ENCODE assay signal across 11 cellular contexts in genomic region chr10:31754803-31755624, GRCh38.
A peak's percentile ranks its signal among the peaks of the same experiment; 100 is the strongest.
DNase-seq lines count a peak whose midpoint lies in the region; ATAC-seq and TF ChIP-seq lines count a peak whose summit lies in the region.
"Had no signal": no experiment of that assay in that cellular context is flagged by ENCODE, and none has a peak within 500 bp of the region (broad histone marks: within the 10 kb centered on the region; RNA-seq: fewer than 3 reads in every experiment).

No MANE protein-coding gene starts in this region.

- ATAC-seq in left colon = no peak
- ATAC-seq in HG02970 (IDR thresholded peaks at IDR 0.05; ENCODE audit: low FRiP score, unreplicated experiment) = no peak
- ATAC-seq in GM18861 (IDR thresholded peaks at IDR 0.05; ENCODE audit: unreplicated experiment) = no peak

- no CpG with 5 or more reads among the region's 14 CpGs for WGBS in H9 (ENCODE audit: extremely low coverage, insufficient read length, low lambda C conversion rate)
- WGBS in sigmoid colon, 2 donors = 64 to 75% methylated on average over 14 of the region's 14 CpGs

- no peak overlapping the region for H3K4me3 ChIP-seq in SJSA1
- H3K4me3 ChIP-seq in iPS-18c (ENCODE audit: insufficient read depth, low read depth, low read length) = peak overlapping the region; percentile 6; the same call in 1 of the 2 replicates
- H3K4me3 ChIP-seq in sigmoid colon = no peak overlapping the region
- no peak overlapping the region for H3K4me3 ChIP-seq in A673 (ENCODE audit: low read depth, low read length, poor library complexity, severe bottlenecking)

- no peak overlapping the region for H2BK5ac ChIP-seq in H9 (ENCODE audit: insufficient read length, low read length)

- H3T11ph ChIP-seq in H9 (ENCODE audit: low read length) = no peak overlapping the region

- no peak overlapping the region for H2AK5ac ChIP-seq in H9 (ENCODE audit: insufficient read length, low read length)

- H3K4me3 Mint-ChIP-seq in H9 = peak overlapping the region in 1 of 2 experiments; percentile 36; a peak in 1 of 5 replicates
- H3K4me3 Mint-ChIP-seq: stimulated activated memory B cell treated with anti-CD40 and anti-IgM and Interleukin-4, amounts not matched to agents 10 μg/mL and 1 μg/mL and 100 μg/mL, for 72 hours had no signal

- no peak overlapping the region for H3K4ac ChIP-seq in H9 (ENCODE audit: low read depth, low read length)

- TF ChIP-seq EP300 in sigmoid colon (IDR thresholded peaks at IDR 0.05) = no peak

- H3K27ac Mint-ChIP-seq in H9 = peak overlapping the region; percentile 50 to 96 (median 85)
- H3K27ac Mint-ChIP-seq: stimulated activated memory B cell treated with anti-CD40 and anti-IgM and Interleukin-4, amounts not matched to agents 10 μg/mL and 1 μg/mL and 100 μg/mL, for 72 hours had no signal

- TF ChIP-seq CTCF in H9 (conservative IDR thresholded peaks at IDR 0.05) = no peak
- no peak for TF ChIP-seq CTCF in sigmoid colon (IDR thresholded peaks at IDR 0.05)
- TF ChIP-seq CTCF in A673 (conservative IDR thresholded peaks at IDR 0.05; ENCODE audit: low read depth, low read length) = no peak

- H3K36me3 Mint-ChIP-seq in H9 (ENCODE audit: insufficient read depth in 1 of 3, low read depth in 3 of 3) = peaks cover 0 to 3% (median 0%) of the 10 kb centered on the region in 3 experiments; a peak in 2 of 7 replicates
- H3K36me3 Mint-ChIP-seq: stimulated activated memory B cell treated with anti-CD40 and anti-IgM and Interleukin-4, amounts not matched to agents 10 μg/mL and 1 μg/mL and 100 μg/mL, for 72 hours had no signal

- H3K79me1 ChIP-seq in H9 (ENCODE audit: insufficient read depth, low read depth, low read length, poor library complexity, severe bottlenecking) = no peaks in the 10 kb centered on the region

- H3K23me2 ChIP-seq in H9 (ENCODE audit: insufficient read length, low read depth, low read length, poor library complexity, severe bottlenecking) = no peaks in the 10 kb centered on the region

- peak overlapping the region; percentile 65 for H4K91ac ChIP-seq in H9 (ENCODE audit: insufficient read length, low read depth, low read length)

- H3K4me1 Mint-ChIP-seq in H9 = peaks cover 49 to 54% of the 10 kb centered on the region in 2 experiments

- no peaks in the 10 kb centered on the region for H3K79me2 ChIP-seq in H9 (ENCODE audit: insufficient read depth, low read length)

- no peaks in the 10 kb centered on the region for H4K20me1 ChIP-seq in H9 (ENCODE audit: control insufficient read depth, insufficient read depth, insufficient read length)

- TF ChIP-seq POLR2A in sigmoid colon (IDR thresholded peaks at IDR 0.05) = no peak

- peak overlapping the region; percentile 92 for H3K18ac ChIP-seq in H9 (ENCODE audit: insufficient read length, low read depth, low read length)

- H3K23ac ChIP-seq in H9 (ENCODE audit: insufficient read length, low read depth, low read length) = no peak overlapping the region

- no peak overlapping the region for H4K8ac ChIP-seq in H9 (replicated peaks; ENCODE audit: insufficient read length, low read depth, low read length)

- H3K36me3 ChIP-seq in SJSA1 = 0 out of 2 replicates have a peak, but pooled peaks cover 2% of the 10 kb centered on the region
- H3K36me3 ChIP-seq in sigmoid colon = no peaks in the 10 kb centered on the region
- H3K36me3 ChIP-seq in A673 (ENCODE audit: insufficient read depth, low read length, poor library complexity, severe bottlenecking) = no peaks in the 10 kb centered on the region

- no peak overlapping the region for H2BK15ac ChIP-seq in H9 (ENCODE audit: low read depth, low read length)

- DNase-seq in H9 (peak; percentile 91), SJSA1 (ENCODE audit: low read depth in 1 of 2, low spot score in 2 of 2) (peak; percentile 57 to 58), sigmoid colon (peak; percentile 48), left colon (no peak), A673 (ENCODE audit: low spot score) (no peak)
- DNase-seq: hippocampal formation, NCI-H187 treated with DMSO at 0.1 percent for 48 hours had no signal

- peak overlapping the region; percentile 40 for H3K4me2 ChIP-seq in H9 (ENCODE audit: insufficient read depth, insufficient read length, low read length)

- H3K4me1 ChIP-seq in H9 (ENCODE audit: insufficient read depth, low read length) (peaks cover 23% of the 10 kb centered on the region; the same call in 1 of the 2 replicates), SJSA1 (replicated peaks) (peaks cover 49% of the 10 kb centered on the region), sigmoid colon (peaks cover 0 to 54% (median 41%) of the 10 kb centered on the region in 4 donors), A673 (ENCODE audit: insufficient read depth, low read length, poor library complexity, severe bottlenecking) (peaks cover 5% of the 10 kb centered on the region)

- H3K9ac ChIP-seq in H9 (ENCODE audit: extremely low read depth, insufficient read length, low read length) = no peak overlapping the region

- H2BK12ac ChIP-seq in H9 (ENCODE audit: insufficient read length, low read depth, low read length) = peak overlapping the region; percentile 99

- H2BK20ac ChIP-seq in H9 (ENCODE audit: low read depth, low read length, poor library complexity, severe bottlenecking) = peak overlapping the region; percentile 66

- no peak overlapping the region for H2AFZ ChIP-seq in H9 (ENCODE audit: low read length)

- POLR2A ChIA-PET in A673 (lab: Charles Lee; ENCODE audit: low non-redundant PET) = no interaction called here

- CTCF ChIA-PET in A673 (lab: Charles Lee) = no interaction called here

- H2BK120ac ChIP-seq in H9 (ENCODE audit: low read depth, low read length, poor library complexity, severe bottlenecking) = no peak overlapping the region

- H3K56ac ChIP-seq in H9 (ENCODE audit: insufficient read length, low read depth, low read length) = no peak overlapping the region

- peak overlapping the region; percentile 86 for H3K14ac ChIP-seq in H9 (ENCODE audit: insufficient read depth, low read length)

- H3K27ac ChIP-seq in H9 (ENCODE audit: insufficient read length, low read depth, low read length) (peak overlapping the region; percentile 76), SJSA1 (peak overlapping the region; percentile 24), sigmoid colon (peak overlapping the region in 3 of 4 donors; percentile 54 to 99 (median 95)), A673 (ENCODE audit: low read depth, low read length, poor library complexity, severe bottlenecking) (no peak overlapping the region)

- no peaks in the 10 kb centered on the region for H3K9me3 Mint-ChIP-seq in H9
- H3K9me3 Mint-ChIP-seq: stimulated activated memory B cell treated with anti-CD40 and anti-IgM and Interleukin-4, amounts not matched to agents 10 μg/mL and 1 μg/mL and 100 μg/mL, for 72 hours had no signal

- no TSS peak for BruUV-seq in A673 (replicated peaks; lab: Mats Ljungman, UMichigan)

- H4K5ac ChIP-seq in H9 (ENCODE audit: insufficient read length, low read depth, low read length) = peak overlapping the region; percentile 80

- H3K27me3 Mint-ChIP-seq in H9 (ENCODE audit: low read depth) = no peaks in the 10 kb centered on the region
- H3K27me3 Mint-ChIP-seq: stimulated activated memory B cell treated with anti-CD40 and anti-IgM and Interleukin-4, amounts not matched to agents 10 μg/mL and 1 μg/mL and 100 μg/mL, for 72 hours had no signal

- H3K9me3 ChIP-seq in H9 (ENCODE audit: control insufficient read depth, low read depth, low read length) = no peaks in the 10 kb centered on the region
- no peaks in the 10 kb centered on the region for H3K9me3 ChIP-seq in SJSA1 (replicated peaks)
- H3K9me3 ChIP-seq in iPS-18c (ENCODE audit: control insufficient read depth, insufficient read depth, low read length) = no peaks in the 10 kb centered on the region
- no peaks in the 10 kb centered on the region for H3K9me3 ChIP-seq in sigmoid colon
- H3K9me3 ChIP-seq in A673 (ENCODE audit: low read depth, low read length, poor library complexity, severe bottlenecking) = no peaks in the 10 kb centered on the region

- H3K27me3 ChIP-seq in H9 (ENCODE audit: insufficient read depth, low read length) (no peaks in the 10 kb centered on the region), SJSA1 (replicated peaks) (no peaks in the 10 kb centered on the region), sigmoid colon (no peaks in the 10 kb centered on the region), A673 (replicated peaks; ENCODE audit: insufficient read depth, low read depth, low read length, poor library complexity) (no peaks in the 10 kb centered on the region)

- intact Hi-C loops in sigmoid colon (cut with DNase I) = loop anchor here (5.0 to 10.0 kb wide), 4 partner anchors 50 to 723 kb away; partner anchors contain the start of genes ZEB1 and ZNF438
- intact Hi-C loops in left colon (cut with DNase I, micrococcal nuclease) = loop anchor here in 1 of 2 donors (5.0 kb wide), 1 partner anchor 48 kb away; no protein-coding TSS in a partner anchor
- intact Hi-C loops in A673 (cut with micrococcal nuclease; ENCODE audit: unreplicated experiment) = no loop called here

Comparison
In these comparisons a context has a peak if more than half of its experiments do, and no peak if none do; other contexts are left out.
1. DNase-seq: peak in H9 (single experiment), SJSA1 (2 of 2) and sigmoid colon (single experiment); none in left colon (0 of 2) and A673 (single experiment).